Comparison of ENCODE assay signal across 8 cellular contexts in the genomic region with DNA sequence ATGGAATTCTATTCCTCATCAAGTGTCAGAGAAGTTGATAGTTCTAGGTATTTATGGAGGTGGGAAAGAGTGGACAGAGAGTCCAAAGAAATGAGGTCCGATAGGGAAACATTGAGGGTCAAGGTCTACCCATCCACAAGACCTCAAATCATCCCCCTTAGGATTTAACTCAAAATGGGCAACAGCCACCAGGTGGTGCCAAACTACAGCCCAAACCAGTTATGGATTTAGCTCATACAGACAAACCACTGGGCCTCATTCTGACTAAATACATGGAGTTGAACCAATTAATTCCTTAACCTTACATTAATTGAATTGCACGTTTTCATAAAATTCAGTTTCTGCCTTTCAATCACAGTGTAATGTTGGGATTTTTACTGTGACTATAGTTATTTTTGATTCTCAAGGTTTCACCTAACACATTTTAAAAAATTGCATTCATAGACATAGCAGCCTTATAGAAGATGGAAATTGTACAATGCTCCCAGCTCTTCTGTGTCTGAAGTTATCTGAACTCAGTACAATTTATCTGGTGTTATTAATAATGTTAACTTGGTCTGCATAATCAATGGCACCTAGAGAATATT.
DNase-seq lines count a peak whose midpoint lies in the region; ATAC-seq, FAIRE-seq and TF ChIP-seq lines count a peak whose summit lies in the region.

No MANE protein-coding gene starts in this region.

- FAIRE-seq in kidney (lab: Jason Lieb, UNC) = no peak

- H3K27ac ChIP-seq in adrenal gland (no peak overlapping the region), kidney (ENCODE audit: low read depth in 2 of 2, low read length in 2 of 2) (no peak overlapping the region)

- WGBS in adrenal gland, 4 donors = 9 to 19% (median 12%) methylated on average over 2 of the region's 2 CpGs

- no peak overlapping the region for H3K9ac ChIP-seq in kidney (ENCODE audit: low read length in 2 of 2)

- intact Hi-C loops in adrenal gland (cut with DNase I) = no loop called here
- intact Hi-C loops in kidney (cut with DNase I) = no loop called here

- H3K4me1 ChIP-seq in adrenal gland (replicated peaks in 1 of 2) (no peaks in the 10 kb centered on the region), kidney (ENCODE audit: control insufficient read depth in 1 of 2, insufficient read depth in 1 of 2, low read depth in 1 of 2, low read length in 2 of 2) (no peaks in the 10 kb centered on the region)

- H3K27me3 ChIP-seq in adrenal gland = no peaks in the 10 kb centered on the region

- DNase-seq in GM03348 (ENCODE audit: low spot score) = peak; percentile 25
- peak; percentile 35 for DNase-seq in Jurkat, Clone E6-1 (ENCODE audit: low read depth, low spot score)
- DNase-seq in RPMI8226 = peak; percentile 49
- peak in 6 of 7 donors; percentile 17 to 66 (median 34) for DNase-seq in adrenal gland
- DNase-seq in kidney = no peak
- DNase-seq in stimulated activated CD8-positive, alpha-beta memory T cell treated with anti-CD3 and anti-CD28 coated beads, Interleukin-12 subunit alpha, Interleukin-12 subunit beta, amount 100 ng/mL, for 1 hour (ENCODE audit: low read depth) = peak; percentile 3

- H3K36me3 ChIP-seq in adrenal gland (replicated peaks in 1 of 2) = no peaks in the 10 kb centered on the region
- H3K36me3 ChIP-seq in kidney (ENCODE audit: control insufficient read depth in 1 of 2, insufficient read depth in 2 of 2, low read length in 2 of 2) = no peaks in the 10 kb centered on the region

- H3K9me3 ChIP-seq in adrenal gland (replicated peaks in 1 of 3) = no peaks in the 10 kb centered on the region
- H3K9me3 ChIP-seq in kidney (ENCODE audit: control insufficient read depth in 1 of 2, low read length in 2 of 2) = no peaks in the 10 kb centered on the region

- ATAC-seq in GM21526 (IDR thresholded peaks at IDR 0.05; ENCODE audit: low FRiP score, unreplicated experiment) = peak; percentile 82
- ATAC-seq in HG03095 (IDR thresholded peaks at IDR 0.05; ENCODE audit: unreplicated experiment) = no peak

- no peak for TF ChIP-seq POLR2A in adrenal gland (IDR thresholded peaks at IDR 0.05)

- TF ChIP-seq CTCF in adrenal gland (IDR thresholded peaks at IDR 0.05) = peak; percentile 26 to 52 (median 46)
- TF ChIP-seq CTCF in kidney (IDR thresholded peaks at IDR 0.05; ENCODE audit: borderline replicate concordance, extremely low read depth, insufficient read depth) = peak; percentile 62

- H3K4me3 ChIP-seq in Jurkat, Clone E6-1 (ENCODE audit: low read length) = no peak overlapping the region
- H3K4me3 ChIP-seq in adrenal gland (no peak overlapping the region), kidney (ENCODE audit: low read length in 2 of 2) (no peak overlapping the region)
